In genomic region chr3:76324101-76324500, GRCh38 we compare ENCODE assay signal across 23 cellular contexts.
"Had no signal": no experiment of that assay in that cellular context is flagged by ENCODE, and none has a peak within 500 bp of the region (broad histone marks: within the 10 kb centered on the region; RNA-seq: fewer than 3 reads in every experiment).

No MANE protein-coding gene starts in this region.

- H3K36me3 ChIP-seq: breast epithelium had no signal

- ATAC-seq: activated naive CD4-positive, alpha-beta T cell treated with anti-CD3 and anti-CD28 coated beads, Interleukin-2, amount 50 U/mL, for 72 hours; activated naive CD8-positive, alpha-beta T cell treated with anti-CD3 and anti-CD28 coated beads, Interleukin-2, amount 50 U/mL, for 24 hours; activated T-cell treated with anti-CD3 and anti-CD28 coated beads, Interleukin-2, amount 50 U/mL, for 4 hours; PC-3; T-helper 17 cell; WTC11 had no signal

- H3K9me3 ChIP-seq: breast epithelium had no signal

- H3K27me3 ChIP-seq: breast epithelium had no signal

- H3K4me1 ChIP-seq: breast epithelium had no signal

- DNase-seq: activated CD4-positive, alpha-beta memory T cell treated with anti-CD3 and anti-CD28 coated beads for 36 hours; activated CD4-positive, alpha-beta T cell treated with anti-CD3 and anti-CD28 coated beads, Interleukin-2, amount 10 ng/mL, durations not matched to agents 7 days and 5 days; activated CD4-positive, CD25-positive, alpha-beta regulatory T cell treated with anti-CD3 and anti-CD28 coated beads, Interleukin-2, amount 50 U/mL, for 72 hours; activated CD8-positive, alpha-beta memory T cell treated with anti-CD3 and anti-CD28 coated beads for 24 hours; activated effector memory CD4-positive, alpha-beta T cell treated with anti-CD3 and anti-CD28 coated beads, Interleukin-2, amount 50 U/mL, for 16 hours; activated naive CD4-positive, alpha-beta T cell treated with Interleukin-2 at 50 U/mL for 16 hours; activated naive CD8-positive, alpha-beta T cell treated with anti-CD3 and anti-CD28 coated beads, Interleukin-2, amount 50 U/mL, for 24 hours; activated T-cell treated with anti-CD3 and anti-CD28 coated beads, Interleukin-2, amount 50 U/mL, for 4 hours; amygdala; caudate nucleus; NCI-H1092; NCI-H1417; NCI-H1694; NCI-H2029; NCI-H510A treated with DMSO at 0.1 percent for 48 hours; NCI-H69; PC-3; SHP77; T-helper 17 cell; T-helper 9 cell had no signal

- H3K4me3 ChIP-seq: breast epithelium had no signal

- H3K27ac ChIP-seq: breast epithelium had no signal
